In the genomic region with DNA sequence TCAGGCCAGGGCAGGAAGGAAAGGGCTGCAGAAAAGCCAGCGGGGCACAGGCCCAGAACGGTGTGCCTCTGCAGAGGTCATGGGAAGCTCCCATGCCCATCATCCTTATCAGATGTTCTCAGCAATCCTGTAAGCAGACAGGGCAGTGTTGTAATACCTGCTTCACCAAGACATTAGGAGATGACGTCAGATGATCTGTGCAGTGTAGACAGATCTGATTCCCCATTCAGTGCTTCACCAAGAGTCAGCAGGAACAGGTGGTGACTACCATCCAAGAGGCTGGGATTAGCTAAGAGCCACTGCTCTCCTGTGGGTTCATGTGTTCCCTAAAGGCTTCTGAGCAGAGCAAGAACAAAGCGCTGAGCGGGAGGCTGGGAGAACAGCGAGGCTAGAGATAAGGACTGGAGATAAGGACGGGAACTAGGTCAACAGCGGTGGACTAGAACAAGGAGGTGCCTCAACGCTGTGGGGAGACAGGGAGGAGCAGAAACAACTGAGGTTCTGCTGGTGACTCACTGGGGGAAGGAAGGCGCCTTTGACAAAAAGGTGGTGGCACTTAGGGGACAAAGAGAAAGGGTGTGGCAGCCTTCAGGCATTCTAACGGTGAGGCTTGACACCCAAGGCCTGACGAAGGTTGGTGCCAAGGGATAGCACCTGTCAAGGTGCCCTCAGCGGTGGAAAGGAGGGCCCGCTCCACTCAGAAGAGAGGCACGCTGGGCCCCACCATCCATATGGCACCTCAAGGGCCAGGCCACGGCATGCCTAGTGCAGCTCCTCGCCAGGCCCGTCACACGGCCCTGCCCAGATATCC, we compare ENCODE assay signal across 1 cellular context.
TF ChIP-seq lines count a peak whose summit lies in the region.

No MANE protein-coding gene starts in this region.

TF ChIP-seq in K562, 482 proteins besides CTCF, POLR2A, EP300 and RAD21 (continued from another document):
- TF ChIP-seq ZNF592 (IDR thresholded peaks at IDR 0.05) (peak; percentile 73), CREB3L1 (IDR thresholded peaks at IDR 0.05; ENCODE audit: borderline replicate concordance, low read depth) (peak; percentile 79; the same call in 1 of the 2 replicates), SMAD4 (CRISPR knock-in tag; conservative IDR thresholded peaks at IDR 0.05) (peak; percentile 93), CEBPG (CRISPR knock-in tag; IDR thresholded peaks at IDR 0.05) (peak; percentile 59), CEBPG (tag; conservative IDR thresholded peaks at IDR 0.05 in 1 of 2, IDR thresholded peaks at IDR 0.05 in 1 of 2) (peak; percentile 83 to 89), RBM15 (IDR thresholded peaks at IDR 0.05; ENCODE audit: insufficient read depth, low read length) (no peak), DDX20 (tag; IDR thresholded peaks at IDR 0.05; ENCODE audit: low read depth) (no peak), ZNF239 (CRISPR knock-in tag; IDR thresholded peaks at IDR 0.05) (0 out of 2 replicates have a peak, but pooled peaks have one; percentile 19), ETS1 (conservative IDR thresholded peaks at IDR 0.05; ENCODE audit: control insufficient read depth, low read depth, low read length) (no peak), RBM22 (IDR thresholded peaks at IDR 0.05; ENCODE audit: low read depth, low read length, poor library complexity, severe bottlenecking) (no peak), TOE1 (IDR thresholded peaks at IDR 0.05; ENCODE audit: borderline replicate concordance) (peak; percentile 69; the same call in 1 of the 2 replicates), TOE1 (CRISPR knock-in tag; IDR thresholded peaks at IDR 0.05; ENCODE audit: borderline replicate concordance, low read depth) (0 out of 2 replicates have a peak, but pooled peaks have one; percentile 32), FOXK1 (CRISPR knock-in tag; IDR thresholded peaks at IDR 0.05; ENCODE audit: borderline replicate concordance) (no peak), ZC3H4 (CRISPR knock-in tag; IDR thresholded peaks at IDR 0.05; ENCODE audit: borderline replicate concordance) (no peak), MCM2 (IDR thresholded peaks at IDR 0.05; ENCODE audit: low read depth) (no peak), ARID4B (CRISPR knock-in tag; IDR thresholded peaks at IDR 0.05) (0 out of 2 replicates have a peak, but pooled peaks have one; percentile 9), CAMTA2 (CRISPR knock-in tag; conservative IDR thresholded peaks at IDR 0.05) (no peak), TBL1XR1 (IDR thresholded peaks at IDR 0.05; ENCODE audit: low read length in 2 of 2) (peak in 1 of 2 experiments; percentile 57; a peak in 2 of 4 replicates), SMARCA4 (IDR thresholded peaks at IDR 0.05) (peak; percentile 93), FOS (IDR thresholded peaks at IDR 0.05; ENCODE audit: extremely low read depth, insufficient read length) (peak; percentile 41), PHTF2 (CRISPR knock-in tag; IDR thresholded peaks at IDR 0.05) (no peak), SETDB1 (IDR thresholded peaks at IDR 0.05; ENCODE audit: low read length) (no peak), ZEB2 (IDR thresholded peaks at IDR 0.05) (peak; percentile 95), NCOA1 (IDR thresholded peaks at IDR 0.05; ENCODE audit: low read depth) (peak; percentile 55; the same call in 1 of the 2 replicates), TRIM28 (IDR thresholded peaks at IDR 0.05) (no peak; the same call in 1 of the 2 replicates)
- TF ChIP-seq, protein P1, sequence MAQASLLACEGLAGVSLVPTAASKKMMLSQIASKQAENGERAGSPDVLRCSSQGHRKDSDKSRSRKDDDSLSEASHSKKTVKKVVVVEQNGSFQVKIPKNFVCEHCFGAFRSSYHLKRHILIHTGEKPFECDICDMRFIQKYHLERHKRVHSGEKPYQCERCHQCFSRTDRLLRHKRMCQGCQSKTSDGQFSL (CRISPR knock-in tag; IDR thresholded peaks at IDR 0.05), result no peak
- TF ChIP-seq, protein P1 (tag; IDR thresholded peaks at IDR 0.05), result no peak
- TF ChIP-seq, protein P2, sequence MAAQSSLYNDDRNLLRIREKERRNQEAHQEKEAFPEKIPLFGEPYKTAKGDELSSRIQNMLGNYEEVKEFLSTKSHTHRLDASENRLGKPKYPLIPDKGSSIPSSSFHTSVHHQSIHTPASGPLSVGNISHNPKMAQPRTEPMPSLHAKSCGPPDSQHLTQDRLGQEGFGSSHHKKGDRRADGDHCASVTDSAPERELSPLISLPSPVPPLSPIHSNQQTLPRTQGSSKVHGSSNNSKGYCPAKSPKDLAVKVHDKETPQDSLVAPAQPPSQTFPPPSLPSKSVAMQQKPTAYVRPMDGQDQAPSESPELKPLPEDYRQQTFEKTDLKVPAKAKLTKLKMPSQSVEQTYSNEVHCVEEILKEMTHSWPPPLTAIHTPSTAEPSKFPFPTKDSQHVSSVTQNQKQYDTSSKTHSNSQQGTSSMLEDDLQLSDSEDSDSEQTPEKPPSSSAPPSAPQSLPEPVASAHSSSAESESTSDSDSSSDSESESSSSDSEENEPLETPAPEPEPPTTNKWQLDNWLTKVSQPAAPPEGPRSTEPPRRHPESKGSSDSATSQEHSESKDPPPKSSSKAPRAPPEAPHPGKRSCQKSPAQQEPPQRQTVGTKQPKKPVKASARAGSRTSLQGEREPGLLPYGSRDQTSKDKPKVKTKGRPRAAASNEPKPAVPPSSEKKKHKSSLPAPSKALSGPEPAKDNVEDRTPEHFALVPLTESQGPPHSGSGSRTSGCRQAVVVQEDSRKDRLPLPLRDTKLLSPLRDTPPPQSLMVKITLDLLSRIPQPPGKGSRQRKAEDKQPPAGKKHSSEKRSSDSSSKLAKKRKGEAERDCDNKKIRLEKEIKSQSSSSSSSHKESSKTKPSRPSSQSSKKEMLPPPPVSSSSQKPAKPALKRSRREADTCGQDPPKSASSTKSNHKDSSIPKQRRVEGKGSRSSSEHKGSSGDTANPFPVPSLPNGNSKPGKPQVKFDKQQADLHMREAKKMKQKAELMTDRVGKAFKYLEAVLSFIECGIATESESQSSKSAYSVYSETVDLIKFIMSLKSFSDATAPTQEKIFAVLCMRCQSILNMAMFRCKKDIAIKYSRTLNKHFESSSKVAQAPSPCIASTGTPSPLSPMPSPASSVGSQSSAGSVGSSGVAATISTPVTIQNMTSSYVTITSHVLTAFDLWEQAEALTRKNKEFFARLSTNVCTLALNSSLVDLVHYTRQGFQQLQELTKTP (IDR thresholded peaks at IDR 0.05; ENCODE audit: low read depth in 1 of 2, partially characterized antibody in 2 of 2), result peak; percentile 77 to 81
- TF ChIP-seq, protein P3, sequence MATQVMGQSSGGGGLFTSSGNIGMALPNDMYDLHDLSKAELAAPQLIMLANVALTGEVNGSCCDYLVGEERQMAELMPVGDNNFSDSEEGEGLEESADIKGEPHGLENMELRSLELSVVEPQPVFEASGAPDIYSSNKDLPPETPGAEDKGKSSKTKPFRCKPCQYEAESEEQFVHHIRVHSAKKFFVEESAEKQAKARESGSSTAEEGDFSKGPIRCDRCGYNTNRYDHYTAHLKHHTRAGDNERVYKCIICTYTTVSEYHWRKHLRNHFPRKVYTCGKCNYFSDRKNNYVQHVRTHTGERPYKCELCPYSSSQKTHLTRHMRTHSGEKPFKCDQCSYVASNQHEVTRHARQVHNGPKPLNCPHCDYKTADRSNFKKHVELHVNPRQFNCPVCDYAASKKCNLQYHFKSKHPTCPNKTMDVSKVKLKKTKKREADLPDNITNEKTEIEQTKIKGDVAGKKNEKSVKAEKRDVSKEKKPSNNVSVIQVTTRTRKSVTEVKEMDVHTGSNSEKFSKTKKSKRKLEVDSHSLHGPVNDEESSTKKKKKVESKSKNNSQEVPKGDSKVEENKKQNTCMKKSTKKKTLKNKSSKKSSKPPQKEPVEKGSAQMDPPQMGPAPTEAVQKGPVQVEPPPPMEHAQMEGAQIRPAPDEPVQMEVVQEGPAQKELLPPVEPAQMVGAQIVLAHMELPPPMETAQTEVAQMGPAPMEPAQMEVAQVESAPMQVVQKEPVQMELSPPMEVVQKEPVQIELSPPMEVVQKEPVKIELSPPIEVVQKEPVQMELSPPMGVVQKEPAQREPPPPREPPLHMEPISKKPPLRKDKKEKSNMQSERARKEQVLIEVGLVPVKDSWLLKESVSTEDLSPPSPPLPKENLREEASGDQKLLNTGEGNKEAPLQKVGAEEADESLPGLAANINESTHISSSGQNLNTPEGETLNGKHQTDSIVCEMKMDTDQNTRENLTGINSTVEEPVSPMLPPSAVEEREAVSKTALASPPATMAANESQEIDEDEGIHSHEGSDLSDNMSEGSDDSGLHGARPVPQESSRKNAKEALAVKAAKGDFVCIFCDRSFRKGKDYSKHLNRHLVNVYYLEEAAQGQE (CRISPR knock-in tag; IDR thresholded peaks at IDR 0.05; ENCODE audit: low read depth), result 0 out of 2 replicates have a peak, but pooled peaks have one; percentile 3
